7 cellular contexts compared by ENCODE assay signal in genomic region chr17:1378476-1378860, GRCh38. TPM values are rescaled to one million over a fixed set of nuclear protein-coding genes. Genes with fewer than 3 reads are reported as not detected.
DNase-seq lines count a peak whose midpoint lies in the region; ATAC-seq and TF ChIP-seq lines count a peak whose summit lies in the region.
"Not testable (repeated sequence)": the region's sequence is repeated elsewhere in the genome, so short reads cannot be mapped to it uniquely, and the experiment has no call there.

No MANE protein-coding gene starts in this region.

- not testable (repeated sequence) for H3K9me3 Mint-ChIP-seq in IgD-negative memory B cell; endothelial cell (ENCODE audit: unreplicated experiment); naive B cell

- H3K36me3 ChIP-seq in BLaER1 treated with 17β-estradiol and CSF1 and Interleukin-3, amounts not matched to agents 10 nM and 100 nM, result peaks cover 28 to 95% (median 82%) of the 10 kb centered on the region in 11 experiments
- H3K36me3 ChIP-seq in psoas muscle (ENCODE audit: insufficient read depth in 1 of 2, low read depth in 1 of 2), result not testable (repeated sequence)

- H3K27ac Mint-ChIP-seq in IgD-negative memory B cell (peak overlapping the region in 2 of 3 donors; percentile 22 to 35), T-helper 17 cell (peak overlapping the region; percentile 94), naive B cell (peak overlapping the region in 4 of 6 donors; percentile 8 to 81 (median 31))
- not testable (repeated sequence) for H3K27ac Mint-ChIP-seq in endothelial cell (ENCODE audit: unreplicated experiment)

- H3K4me1 Mint-ChIP-seq in IgD-negative memory B cell (peaks cover 49 to 72% (median 61%) of the 10 kb centered on the region in 3 donors), T-helper 17 cell (peaks cover 67% of the 10 kb centered on the region), endothelial cell (ENCODE audit: unreplicated experiment) (peaks cover 40% of the 10 kb centered on the region), naive B cell (peaks cover 57 to 91% (median 75%) of the 10 kb centered on the region in 3 donors)

- TF ChIP-seq CTCF in endothelial cell (IDR thresholded peaks at IDR 0.05; ENCODE audit: unreplicated experiment); psoas muscle (IDR thresholded peaks at IDR 0.05): not testable (repeated sequence)

- intact Hi-C loops in psoas muscle (cut with DNase I), result not testable (repeated sequence)

- H3K4me2 ChIP-seq in BLaER1 treated with 17β-estradiol and CSF1 and Interleukin-3, amounts not matched to agents 10 nM and 100 nM, result peak overlapping the region in 6 of 11 experiments; percentile 2 to 47 (median 20); a peak in 5 of 22 replicates

- H3K9me3 ChIP-seq in BLaER1 treated with 17β-estradiol and CSF1 and Interleukin-3, amounts not matched to agents 10 nM and 100 nM (replicated peaks in 1 of 11); T-helper 17 cell (ENCODE audit: control insufficient read depth, low read length, poor library complexity, severe bottlenecking); psoas muscle: not testable (repeated sequence)

- H3K4me3 Mint-ChIP-seq in IgD-negative memory B cell (peak overlapping the region in 2 of 4 donors; percentile 76 to 78), endothelial cell (ENCODE audit: unreplicated experiment) (peak overlapping the region; percentile 60), naive B cell (peak overlapping the region in 3 of 8 donors; percentile 20 to 25 (median 23))
- H3K4me3 Mint-ChIP-seq in T-helper 17 cell, result not testable (repeated sequence)

- H3K9ac ChIP-seq in BLaER1 treated with 17β-estradiol and CSF1 and Interleukin-3, amounts not matched to agents 10 nM and 100 nM, result not testable (repeated sequence)

- not testable (repeated sequence) for H3K4me3 ChIP-seq in BLaER1 treated with 17β-estradiol and CSF1 and Interleukin-3, amounts not matched to agents 10 nM and 100 nM; psoas muscle

- H3K36me3 Mint-ChIP-seq in IgD-negative memory B cell; T-helper 17 cell (ENCODE audit: low read depth); endothelial cell (ENCODE audit: low read depth, unreplicated experiment); naive B cell: not testable (repeated sequence)

- WGBS in psoas muscle, 3 donors, result 62 to 77% (median 64%) methylated on average over 10 of the region's 10 CpGs

- H4K20me1 ChIP-seq in BLaER1 treated with 17β-estradiol and CSF1 and Interleukin-3, amounts not matched to agents 10 nM and 100 nM, result peaks cover 100% of the 10 kb centered on the region in 11 experiments

- not testable (repeated sequence) for ATAC-seq in T-helper 17 cell; naive B cell (ENCODE audit: low read depth in 2 of 2); psoas muscle

- H3K27me3 Mint-ChIP-seq in IgD-negative memory B cell; T-helper 17 cell; endothelial cell (ENCODE audit: unreplicated experiment); naive B cell: not testable (repeated sequence)

- not testable (repeated sequence) for DNase-seq in T-helper 17 cell; endothelial cell (ENCODE audit: low spot score); naive B cell; psoas muscle
- peak; percentile 55 for DNase-seq in activated effector memory CD4-positive, alpha-beta T cell treated with anti-CD3 and anti-CD28 coated beads, Interleukin-2, amount 50 U/mL, for 16 hours

- H3K27ac ChIP-seq in BLaER1 treated with 17β-estradiol and CSF1 and Interleukin-3, amounts not matched to agents 10 nM and 100 nM, result not testable (repeated sequence)
- peak overlapping the region; percentile 64 for H3K27ac ChIP-seq in psoas muscle

- not testable (repeated sequence) for H3K27me3 ChIP-seq in BLaER1 treated with 17β-estradiol and CSF1 and Interleukin-3, amounts not matched to agents 10 nM and 100 nM; psoas muscle (ENCODE audit: insufficient read depth in 3 of 3, low read length in 2 of 3)

- peaks cover 65 to 99% (median 82%) of the 10 kb centered on the region in 10 experiments for H3K4me1 ChIP-seq in BLaER1 treated with 17β-estradiol and CSF1 and Interleukin-3, amounts not matched to agents 10 nM and 100 nM
- H3K4me1 ChIP-seq in psoas muscle, result peaks cover 89% of the 10 kb centered on the region

RNA-seq across cellular contexts. Expression of gene YWHAE, which starts 21.6 kb away (rescaled TPM):
- polyA plus RNA-seq in IgD-negative memory B cell, result 54.4 TPM
- total RNA-seq in T-helper 17 cell, result 100 to 1,000 TPM; 142 to 146 TPM
- total RNA-seq in endothelial cell (ENCODE audit: unreplicated experiment), result 820 TPM
- polyA plus RNA-seq in naive B cell (ENCODE audit: low read depth in 6 of 6), result 10 to 100 TPM; 41.6 to 51.5 (median 44.8) TPM
- total RNA-seq in psoas muscle, result 100 to 1,000 TPM; 641 to 874 (median 838) TPM
- 100 to 1,000 TPM; 655 to 927 (median 670) TPM for polyA plus RNA-seq in psoas muscle
